In genomic region chr3:115562636-115563267, GRCh38 we compare ENCODE assay signal across 29 cellular contexts.
"Had no signal": no experiment of that assay in that cellular context is flagged by ENCODE, and none has a peak within 500 bp of the region (broad histone marks: within the 10 kb centered on the region; RNA-seq: fewer than 3 reads in every experiment).

No MANE protein-coding gene starts in this region.

- DNase-seq: activated CD4-positive, alpha-beta memory T cell treated with anti-CD3 and anti-CD28 coated beads, Interleukin-2, amount 10 ng/mL, durations not matched to agents 7 days and 5 days; activated CD4-positive, alpha-beta T cell treated with anti-CD3 and anti-CD28 coated beads, Interleukin-2, amount 10 ng/mL, durations not matched to agents 24 days and 14 days; activated gamma-delta T cell treated with Interleukin-2 at 50 U/mL for 16 hours; activated naive CD4-positive, alpha-beta T cell treated with anti-CD3 and anti-CD28 coated beads, Interleukin-2, amount 50 U/mL, for 16 hours; central memory CD4-positive, alpha-beta T cell; dermis blood vessel endothelial cell; effector CD4-positive, alpha-beta T cell; esophagus squamous epithelium; foreskin melanocyte; heart right ventricle; left lung; lower lobe of right lung; mesenchymal stem cell; ovary; retina; stimulated activated CD4-positive, alpha-beta T cell treated with anti-CD3 and anti-CD28 coated beads, Interleukin-12 subunit alpha, Interleukin-12 subunit beta, amount 100 ng/mL, for 4 hours; stimulated activated CD4-positive, alpha-beta T cell treated with anti-CD3 and anti-CD28 coated beads, Interleukin-4, amount 100 ng/mL, for 1 hour; T-helper 17 cell; T1000; WERI-Rb-1 had no signal

- H3K27me3 Mint-ChIP-seq: activated CD4-positive, alpha-beta T cell treated with anti-CD3 and anti-CD28 coated beads, Interleukin-2, amount 10 ng/mL, durations not matched to agents 24 days and 14 days; progenitor cell of endocrine pancreas had no signal

- H3K9me3 ChIP-seq: breast epithelium, esophagus squamous epithelium, heart right ventricle, left lung, lower lobe of right lung, neutrophil, ovary, tibial nerve had no signal

- ATAC-seq: heart right ventricle; left lung; lower lobe of right lung; sciatic nerve; stimulated activated memory B cell treated with anti-CD40 and anti-IgM and Interleukin-4, amounts not matched to agents 10 μg/mL and 1 μg/mL and 100 μg/mL, for 72 hours; T-helper 17 cell had no signal

- H3K27ac Mint-ChIP-seq: activated CD4-positive, alpha-beta memory T cell treated with anti-CD3 and anti-CD28 coated beads, Interleukin-2, amount 10 ng/mL, durations not matched to agents 7 days and 5 days; activated CD4-positive, alpha-beta T cell treated with anti-CD3 and anti-CD28 coated beads, Interleukin-2, amount 10 ng/mL, durations not matched to agents 24 days and 14 days; nephron; progenitor cell of endocrine pancreas; stimulated activated memory B cell treated with anti-CD40 and anti-IgM and Interleukin-4, amounts not matched to agents 10 μg/mL and 1 μg/mL and 100 μg/mL, for 72 hours; T-helper 17 cell had no signal

- H3K4me1 ChIP-seq: breast epithelium, esophagus squamous epithelium, heart right ventricle, left lung, lower lobe of right lung, tibial nerve had no signal

- H3K36me3 Mint-ChIP-seq: stimulated activated memory B cell treated with anti-CD40 and anti-IgM and Interleukin-4, amounts not matched to agents 10 μg/mL and 1 μg/mL and 100 μg/mL, for 72 hours had no signal

- H3K4me1 Mint-ChIP-seq: activated CD4-positive, alpha-beta T cell treated with anti-CD3 and anti-CD28 coated beads, Interleukin-2, amount 10 ng/mL, durations not matched to agents 24 days and 14 days; nephron; stimulated activated memory B cell treated with anti-CD40 and anti-IgM and Interleukin-4, amounts not matched to agents 10 μg/mL and 1 μg/mL and 100 μg/mL, for 72 hours had no signal

- H3K4me3 Mint-ChIP-seq: activated CD4-positive, alpha-beta memory T cell treated with anti-CD3 and anti-CD28 coated beads, Interleukin-2, amount 10 ng/mL, durations not matched to agents 7 days and 5 days; activated CD4-positive, alpha-beta T cell treated with anti-CD3 and anti-CD28 coated beads, Interleukin-2, amount 10 ng/mL, durations not matched to agents 24 days and 14 days; nephron; stimulated activated memory B cell treated with anti-CD40 and anti-IgM and Interleukin-4, amounts not matched to agents 10 μg/mL and 1 μg/mL and 100 μg/mL, for 72 hours; T-helper 17 cell had no signal

- H3K27me3 ChIP-seq: breast epithelium, esophagus squamous epithelium, heart right ventricle, left lung, neutrophil, ovary, tibial nerve had no signal

- H3K36me3 ChIP-seq: breast epithelium, esophagus squamous epithelium, heart right ventricle, left lung, lower lobe of right lung, neutrophil, ovary, tibial nerve, WERI-Rb-1 had no signal

- H3K9me3 Mint-ChIP-seq: activated CD4-positive, alpha-beta memory T cell treated with anti-CD3 and anti-CD28 coated beads, Interleukin-2, amount 10 ng/mL, durations not matched to agents 7 days and 5 days; activated CD4-positive, alpha-beta T cell treated with anti-CD3 and anti-CD28 coated beads, Interleukin-2, amount 10 ng/mL, durations not matched to agents 24 days and 14 days; nephron; stimulated activated memory B cell treated with anti-CD40 and anti-IgM and Interleukin-4, amounts not matched to agents 10 μg/mL and 1 μg/mL and 100 μg/mL, for 72 hours had no signal

- H3K4me3 ChIP-seq: breast epithelium, esophagus squamous epithelium, heart right ventricle, left lung, lower lobe of right lung, ovary, skin epidermis, tibial nerve had no signal

- H3K27ac ChIP-seq: breast epithelium, epithelial cell of prostate, esophagus squamous epithelium, heart right ventricle, left lung, lower lobe of right lung, neutrophil, ovary, skin epidermis, tibial nerve, WERI-Rb-1 had no signal
